1 cellular context compared by ENCODE assay signal in the genomic region with DNA sequence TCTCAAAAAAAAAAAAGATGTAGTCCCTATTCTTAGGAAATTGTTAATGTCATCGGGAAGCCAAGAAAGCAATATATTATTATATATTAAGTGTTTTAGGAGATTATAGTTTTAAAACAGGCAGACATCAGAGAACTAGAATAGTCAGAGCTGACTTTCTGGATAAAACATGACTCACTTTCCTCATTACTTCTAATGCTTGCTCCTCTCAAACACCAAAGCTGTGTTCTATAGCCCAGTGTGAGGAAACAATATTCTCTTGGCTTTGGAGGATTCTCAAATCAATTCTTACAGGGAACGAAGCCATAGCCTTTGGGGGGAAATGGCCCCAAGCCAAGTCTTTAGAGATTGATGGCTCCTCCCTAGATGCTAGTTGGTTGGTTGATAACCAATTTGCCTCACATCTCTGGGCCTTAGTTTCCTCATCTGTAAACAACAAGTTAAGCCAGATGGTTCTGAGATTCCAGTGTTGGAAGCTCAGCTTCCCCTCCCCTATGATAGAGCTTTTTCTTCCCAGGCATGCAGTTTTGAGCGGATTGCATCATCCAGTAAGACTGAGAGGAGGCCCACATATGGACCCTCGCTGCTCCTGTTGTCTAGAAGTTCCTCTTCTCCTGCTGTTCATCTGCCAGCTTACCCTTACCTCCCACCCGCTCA.
A peak's percentile ranks its signal among the peaks of the same experiment; 100 is the strongest.
TF ChIP-seq lines count a peak whose summit lies in the region.

No MANE protein-coding gene starts in this region.

TF ChIP-seq in H1, 55 proteins besides CTCF, POLR2A, EP300 and RAD21:
- no peak for TF ChIP-seq CHD2 (IDR thresholded peaks at IDR 0.05; ENCODE audit: low read length)
- peak; percentile 40; the same call in 1 of the 2 replicates for TF ChIP-seq CEBPB (IDR thresholded peaks at IDR 0.05; ENCODE audit: low read depth, low read length)
TF ChIP-seq in H1: peak in this region for 1.
